ENCODE assay signal across 8 cellular contexts in genomic region chr15:98668566-98669308, GRCh38. TPM values are rescaled to one million over a fixed set of nuclear protein-coding genes. Genes with fewer than 3 reads are reported as not detected.
DNase-seq lines count a peak whose midpoint lies in the region; ATAC-seq and TF ChIP-seq lines count a peak whose summit lies in the region.

No MANE protein-coding gene starts in this region.

- no peak for TF ChIP-seq CTCF in choroid plexus epithelial cell (conservative IDR thresholded peaks at IDR 0.05; ENCODE audit: low read depth, low read length)

- peaks cover 2% of the 10 kb centered on the region for H3K36me3 Mint-ChIP-seq in T-helper 1 cell treated with Interleukin-12 subunit alpha and Interleukin-12 subunit beta and Interleukin-4 antibody, amounts not matched to agents 30 μg/mL and 1 μg/mL, for 36 hours (ENCODE audit: low read depth)

- DNase-seq in choroid plexus epithelial cell (ENCODE audit: low read depth) = peak; percentile 75
- DNase-seq in stimulated activated CD4-positive, alpha-beta T cell treated with anti-CD3 and anti-CD28 coated beads, Interleukin-12 subunit alpha, Interleukin-12 subunit beta, amount 100 ng/mL, for 24 hours (ENCODE audit: low read depth in 2 of 2) = peak; percentile 12 to 35
- DNase-seq in mesenteric fat pad (ENCODE audit: low spot score) = no peak
- DNase-seq in SW480 (ENCODE audit: low spot score) = no peak
- DNase-seq in HUDEP-2 (lab: John Stamatoyannopoulos, UW; ENCODE audit: unreplicated experiment in 76 of 76) = no peak

- no peak overlapping the region for H3K4me3 ChIP-seq in choroid plexus epithelial cell (ENCODE audit: low read depth, low read length)

- H3K27me3 Mint-ChIP-seq in T-helper 1 cell treated with Interleukin-12 subunit alpha and Interleukin-12 subunit beta and Interleukin-4 antibody, amounts not matched to agents 30 μg/mL and 1 μg/mL, for 36 hours (ENCODE audit: low read depth) = no peaks in the 10 kb centered on the region

- peaks cover 53% of the 10 kb centered on the region for H3K4me1 Mint-ChIP-seq in T-helper 1 cell treated with Interleukin-12 subunit alpha and Interleukin-12 subunit beta and Interleukin-4 antibody, amounts not matched to agents 30 μg/mL and 1 μg/mL, for 36 hours (ENCODE audit: low read depth)

- peak overlapping the region; percentile 46 for H3K4me3 Mint-ChIP-seq in T-helper 1 cell treated with Interleukin-12 subunit alpha and Interleukin-12 subunit beta and Interleukin-4 antibody, amounts not matched to agents 30 μg/mL and 1 μg/mL, for 36 hours

- peak; percentile 73 for ATAC-seq in GM21390 (IDR thresholded peaks at IDR 0.05; ENCODE audit: unreplicated experiment)
- ATAC-seq in GM18498 (IDR thresholded peaks at IDR 0.05; ENCODE audit: unreplicated experiment) = no peak

- H3K27ac Mint-ChIP-seq in T-helper 1 cell treated with Interleukin-12 subunit alpha and Interleukin-12 subunit beta and Interleukin-4 antibody, amounts not matched to agents 30 μg/mL and 1 μg/mL, for 36 hours = peak overlapping the region; percentile 75

- H3K9me3 Mint-ChIP-seq in T-helper 1 cell treated with Interleukin-12 subunit alpha and Interleukin-12 subunit beta and Interleukin-4 antibody, amounts not matched to agents 30 μg/mL and 1 μg/mL, for 36 hours = no peaks in the 10 kb centered on the region

RNA-seq across cellular contexts. Expression of gene IGF1R, which starts 20.4 kb away (rescaled TPM):
- 29.2 TPM for total RNA-seq in mesenteric fat pad

Comparison
In these comparisons a context has a peak if more than half of its experiments do, and no peak if none do; other contexts are left out.
1. DNase-seq: peak in choroid plexus epithelial cell (single experiment) and stimulated activated CD4-positive, alpha-beta T cell treated with anti-CD3 and anti-CD28 coated beads, Interleukin-12 subunit alpha, Interleukin-12 subunit beta, amount 100 ng/mL, for 24 hours (2 of 2); none in mesenteric fat pad (single experiment), SW480 (single experiment) and HUDEP-2 (0 of 76).